Comparison of ENCODE assay signal across 21 cellular contexts in the genomic region with DNA sequence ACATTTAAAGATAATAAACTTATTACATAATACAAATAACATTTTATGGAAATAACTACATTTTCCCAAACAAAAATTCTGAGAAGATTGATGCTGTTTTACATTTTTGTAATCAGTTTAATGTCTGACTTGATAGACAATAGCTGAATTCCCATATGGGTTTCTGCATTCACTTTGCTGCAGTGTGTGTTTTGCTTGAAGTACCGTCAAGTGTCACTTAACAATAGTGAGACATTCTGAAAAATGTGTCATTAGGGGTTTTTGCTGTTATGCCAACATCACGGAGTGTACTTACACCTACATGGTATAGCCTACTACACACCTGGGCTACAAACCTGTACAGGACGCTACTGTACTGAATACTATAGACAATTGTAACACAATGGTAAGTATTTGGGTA.
"Had no signal": no experiment of that assay in that cellular context is flagged by ENCODE, and none has a peak within 500 bp of the region (broad histone marks: within the 10 kb centered on the region; RNA-seq: fewer than 3 reads in every experiment).

No MANE protein-coding gene starts in this region.

- H3K27ac Mint-ChIP-seq: dendritic cell treated with granulocyte-macrophage colony-stimulating factor and Interleukin-4, amounts not matched to agents 40 ng/mL and 50 ng/mL, for 4 days; immature natural killer cell; naive B cell; nephron; stimulated activated memory B cell treated with anti-CD40 and anti-IgM and Interleukin-4, amounts not matched to agents 10 μg/mL and 1 μg/mL and 100 μg/mL, for 72 hours; stimulated activated naive CD8-positive, alpha-beta T cell treated with anti-CD3 and anti-CD28 coated beads, Interleukin-15, Interleukin-2, amounts not matched to agents 100 ng/mL and 50 ng/mL, for 24 hours had no signal

- ATAC-seq: foreskin keratinocyte; left ventricle myocardium superior; sciatic nerve; stimulated activated memory B cell treated with anti-CD40 and anti-IgM and Interleukin-4, amounts not matched to agents 10 μg/mL and 1 μg/mL and 100 μg/mL, for 72 hours had no signal

- H3K27me3 ChIP-seq: foreskin keratinocyte, spleen, tibial artery, upper lobe of left lung, uterus had no signal

- H3K27me3 Mint-ChIP-seq: dendritic cell treated with granulocyte-macrophage colony-stimulating factor and Interleukin-4, amounts not matched to agents 40 ng/mL and 50 ng/mL, for 4 days; naive B cell; stimulated activated memory B cell treated with anti-CD40 and anti-IgM and Interleukin-4, amounts not matched to agents 10 μg/mL and 1 μg/mL and 100 μg/mL, for 72 hours; stimulated activated naive CD8-positive, alpha-beta T cell treated with anti-CD3 and anti-CD28 coated beads, Interleukin-15, Interleukin-2, amounts not matched to agents 100 ng/mL and 50 ng/mL, for 24 hours had no signal

- DNase-seq: erythroblast; foreskin keratinocyte; immature natural killer cell; left ventricle myocardium superior; mesendoderm; naive B cell; psoas muscle; retina; spleen; stimulated activated CD4-positive, alpha-beta T cell treated with anti-CD3 and anti-CD28 coated beads, Interleukin-15, amount 100 ng/mL, for 24 hours; stimulated activated CD4-positive, alpha-beta T cell treated with anti-CD3 and anti-CD28 coated beads, Interleukin-1b, Interleukin-23, amount 100 ng/mL, for 48 hours; stimulated activated CD4-positive, alpha-beta T cell treated with anti-CD3 and anti-CD28 coated beads, Interleukin-4, amount 100 ng/mL, for 24 hours; tibial artery; upper lobe of left lung; uterus had no signal

- H3K9me3 ChIP-seq: psoas muscle, tibial artery, upper lobe of left lung, uterus had no signal

- H3K4me1 ChIP-seq: foreskin keratinocyte, psoas muscle, tibial artery, upper lobe of left lung, uterus had no signal

- H3K4me3 ChIP-seq: lung, psoas muscle, spleen, tibial artery, upper lobe of left lung, uterus had no signal

- H3K4me1 Mint-ChIP-seq: immature natural killer cell; nephron; stimulated activated memory B cell treated with anti-CD40 and anti-IgM and Interleukin-4, amounts not matched to agents 10 μg/mL and 1 μg/mL and 100 μg/mL, for 72 hours had no signal

- H3K4me3 Mint-ChIP-seq: dendritic cell treated with granulocyte-macrophage colony-stimulating factor and Interleukin-4, amounts not matched to agents 40 ng/mL and 50 ng/mL, for 4 days; immature natural killer cell; naive B cell; nephron; stimulated activated memory B cell treated with anti-CD40 and anti-IgM and Interleukin-4, amounts not matched to agents 10 μg/mL and 1 μg/mL and 100 μg/mL, for 72 hours; stimulated activated naive CD8-positive, alpha-beta T cell treated with anti-CD3 and anti-CD28 coated beads, Interleukin-15, Interleukin-2, amounts not matched to agents 100 ng/mL and 50 ng/mL, for 24 hours had no signal

- H3K27ac ChIP-seq: foreskin keratinocyte, psoas muscle, spleen, tibial artery, upper lobe of left lung, uterus had no signal
